ENCODE assay signal across 14 cellular contexts in the genomic region with DNA sequence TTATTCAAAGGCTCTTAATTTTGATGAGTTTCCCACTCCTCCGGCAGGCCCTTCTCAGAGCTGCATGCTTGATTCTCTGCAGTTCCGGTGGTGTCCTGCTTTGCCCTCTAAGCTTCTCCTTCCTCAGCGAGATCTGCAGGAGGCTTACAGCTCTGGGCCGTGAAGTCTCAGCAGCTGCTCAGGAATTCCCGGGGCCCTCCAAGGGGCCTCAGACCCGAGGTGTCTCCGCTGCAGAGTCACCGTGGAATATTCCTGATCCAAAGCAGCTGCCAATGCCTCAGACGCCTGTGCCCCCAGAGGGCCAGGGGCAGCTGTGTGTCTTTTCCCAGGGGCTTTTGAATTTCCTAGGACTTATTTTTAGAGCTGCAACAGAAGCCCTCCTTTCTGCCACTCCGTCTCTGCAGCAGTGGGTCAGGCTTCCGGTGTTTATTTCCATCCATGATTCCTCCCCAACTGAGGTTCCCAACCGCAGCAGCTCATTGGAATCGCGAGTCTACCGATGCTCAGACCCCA. TPM values are rescaled to one million over a fixed set of nuclear protein-coding genes. Genes with fewer than 3 reads are reported as not detected.
DNase-seq lines count a peak whose midpoint lies in the region; ATAC-seq and TF ChIP-seq lines count a peak whose summit lies in the region.
"Had no signal": no experiment of that assay in that cellular context is flagged by ENCODE, and none has a peak within 500 bp of the region (broad histone marks: within the 10 kb centered on the region; RNA-seq: fewer than 3 reads in every experiment).

No MANE protein-coding gene starts in this region.

- H3K9ac ChIP-seq in mesenchymal stem cell (ENCODE audit: low read length) = no peak overlapping the region

- H2AK5ac ChIP-seq in mesenchymal stem cell (ENCODE audit: low read length, severe bottlenecking) = no peak overlapping the region

- H3K27me3 Mint-ChIP-seq in CD14-positive monocyte (ENCODE audit: low read depth in 3 of 3) (peaks cover 0 to 1% (median 0%) of the 10 kb centered on the region in 3 donors), progenitor cell of endocrine pancreas (peaks cover 29% of the 10 kb centered on the region)

- no peak overlapping the region for H3K14ac ChIP-seq in mesenchymal stem cell (ENCODE audit: low read length in 2 of 2)

- H3K27ac Mint-ChIP-seq in CD14-positive monocyte = peak overlapping the region; percentile 88 to 96 (median 94)
- no peak overlapping the region for H3K27ac Mint-ChIP-seq in progenitor cell of endocrine pancreas

- H4K8ac ChIP-seq in mesenchymal stem cell (ENCODE audit: low read length) = peak overlapping the region; percentile 84

- no peak overlapping the region for H3K4me3 ChIP-seq in NB4 (ENCODE audit: low read depth, low read length)
- H3K4me3 ChIP-seq in choroid plexus epithelial cell (ENCODE audit: low read depth, low read length) = no peak overlapping the region
- H3K4me3 ChIP-seq in mesenchymal stem cell (ENCODE audit: insufficient read depth in 1 of 2, low read depth in 1 of 2, low read length in 2 of 2) = no peak overlapping the region
- H3K4me3 ChIP-seq in ovary = no peak overlapping the region
- H3K4me3 ChIP-seq: skin epidermis had no signal

- peak overlapping the region; percentile 13 for H2BK15ac ChIP-seq in mesenchymal stem cell (ENCODE audit: low read depth, poor library complexity, severe bottlenecking)

- no peak for TF ChIP-seq CTCF in CD14-positive monocyte (IDR thresholded peaks at IDR 0.05)
- TF ChIP-seq CTCF in NB4 (IDR thresholded peaks at IDR 0.05; ENCODE audit: low read depth, low read length) = no peak
- no peak for TF ChIP-seq CTCF in choroid plexus epithelial cell (conservative IDR thresholded peaks at IDR 0.05; ENCODE audit: low read depth, low read length)
- no peak for TF ChIP-seq CTCF in progenitor cell of endocrine pancreas (IDR thresholded peaks at IDR 0.05; ENCODE audit: unreplicated experiment)
- TF ChIP-seq CTCF in ovary (IDR thresholded peaks at IDR 0.05) = no peak
- TF ChIP-seq CTCF in GM13976 (IDR thresholded peaks at IDR 0.05; ENCODE audit: borderline replicate concordance, control extremely low read depth, extremely low read depth, insufficient read depth, missing control alignments) = no peak

- H4K91ac ChIP-seq in mesenchymal stem cell (ENCODE audit: low read length) = no peak overlapping the region

- peak overlapping the region; percentile 30 to 63 for H3K18ac ChIP-seq in mesenchymal stem cell (ENCODE audit: low read depth in 1 of 2, low read length in 2 of 2)

- H3K4me1 ChIP-seq in mesenchymal stem cell (ENCODE audit: control insufficient read depth, insufficient read depth, low read depth, low read length) (peaks cover 15% of the 10 kb centered on the region), ovary (ENCODE audit: insufficient read depth) (no peaks in the 10 kb centered on the region)

- no peak for ATAC-seq in HG03175 (IDR thresholded peaks at IDR 0.05; ENCODE audit: unreplicated experiment)

- peaks cover 3 to 8% of the 10 kb centered on the region in 2 donors for H3K36me3 Mint-ChIP-seq in CD14-positive monocyte
- no peaks in the 10 kb centered on the region for H3K36me3 Mint-ChIP-seq in progenitor cell of endocrine pancreas (ENCODE audit: insufficient read depth)

- peak overlapping the region; percentile 16 for H2AFZ ChIP-seq in mesenchymal stem cell (ENCODE audit: low read depth, low read length)

- H3K9me3 ChIP-seq in mesenchymal stem cell (ENCODE audit: control insufficient read depth, low read length) (no peaks in the 10 kb centered on the region), ovary (no peaks in the 10 kb centered on the region)

- 12% methylated on average over 14 of the region's 15 CpGs for WGBS in mesenchymal stem cell
- WGBS in ovary, 3 donors = 8 to 11% (median 10%) methylated on average over 15 of the region's 15 CpGs

- no peak overlapping the region for H2BK5ac ChIP-seq in mesenchymal stem cell (ENCODE audit: low read depth, low read length, poor library complexity, severe bottlenecking)

- in situ Hi-C loops in GM13976 (cut with MboI; ENCODE audit: low sequenced_read_pairs, unreplicated experiment) = no loop called here

- H3K27me3 ChIP-seq in mesenchymal stem cell (ENCODE audit: control insufficient read depth in 1 of 2, insufficient read depth in 1 of 2, low read length in 2 of 2) = peaks cover 5 to 40% of the 10 kb centered on the region in 2 experiments
- no peaks in the 10 kb centered on the region for H3K27me3 ChIP-seq in ovary

- no peaks in the 10 kb centered on the region for H3K79me1 ChIP-seq in mesenchymal stem cell (replicated peaks; ENCODE audit: low read length, poor library complexity, severe bottlenecking)

- peak overlapping the region; percentile 64 for H3K27ac ChIP-seq in mesenchymal stem cell (ENCODE audit: low read length, poor library complexity, severe bottlenecking)
- H3K27ac ChIP-seq in ovary = no peak overlapping the region
- H3K27ac ChIP-seq: VCaP had no signal

- H3K4ac ChIP-seq in mesenchymal stem cell (ENCODE audit: low read depth in 1 of 2, low read length in 2 of 2) = no peak overlapping the region

- no peak for TF ChIP-seq POLR2A in NB4 (IDR thresholded peaks at IDR 0.05; ENCODE audit: extremely low read depth, insufficient read length)
- no peak for TF ChIP-seq POLR2A in ovary (IDR thresholded peaks at IDR 0.05)

- H3K4me3 Mint-ChIP-seq in CD14-positive monocyte (peak overlapping the region; percentile 91 to 99), progenitor cell of endocrine pancreas (ENCODE audit: low read depth) (no peak overlapping the region)

- no peak overlapping the region for H2BK12ac ChIP-seq in mesenchymal stem cell (ENCODE audit: low read length in 2 of 2)

- intact Hi-C loops in CD14-positive monocyte (cut with micrococcal nuclease) (no loop called here), ovary (cut with DNase I) (no loop called here)

- no peak for DNase-seq in CD14-positive monocyte (ENCODE audit: low spot score)
- DNase-seq in NB4 (ENCODE audit: low read depth) = peak; percentile 64
- peak; percentile 62 for DNase-seq in choroid plexus epithelial cell (ENCODE audit: low read depth)
- DNase-seq in mesenchymal stem cell = peak; percentile 74
- DNase-seq in progenitor cell of endocrine pancreas (ENCODE audit: low spot score, unreplicated experiment) = no peak
- DNase-seq in ovary = no peak
- no peak for DNase-seq in GM13976 (ENCODE audit: low spot score)
- DNase-seq: central memory CD4-positive, alpha-beta T cell; midbrain; NCI-H187 treated with DMSO at 0.1 percent for 48 hours; stimulated activated CD8-positive, alpha-beta memory T cell treated with anti-CD3 and anti-CD28 coated beads, Interleukin-4, amount 100 ng/mL, for 48 hours had no signal

- H3K4me1 Mint-ChIP-seq in CD14-positive monocyte (peaks cover 90% of the 10 kb centered on the region), progenitor cell of endocrine pancreas (ENCODE audit: low read depth) (peaks cover 5% of the 10 kb centered on the region)

- no peak overlapping the region for H3K23ac ChIP-seq in mesenchymal stem cell (ENCODE audit: low read length in 2 of 2)

- peaks cover 0 to 2% (median 0%) of the 10 kb centered on the region in 7 donors for H3K9me3 Mint-ChIP-seq in CD14-positive monocyte
- H3K9me3 Mint-ChIP-seq in progenitor cell of endocrine pancreas (ENCODE audit: low read depth) = no peaks in the 10 kb centered on the region

- no peak overlapping the region for H2BK120ac ChIP-seq in mesenchymal stem cell (ENCODE audit: low read depth, low read length)

- no peak for TF ChIP-seq EP300 in ovary (IDR thresholded peaks at IDR 0.05)

- H3K36me3 ChIP-seq in mesenchymal stem cell (ENCODE audit: control insufficient read depth in 1 of 2, insufficient read depth in 2 of 2, low read depth in 1 of 2, low read length in 2 of 2) (no peaks in the 10 kb centered on the region), ovary (no peaks in the 10 kb centered on the region)

- H3K4me2 ChIP-seq in mesenchymal stem cell (ENCODE audit: low read length, poor library complexity, severe bottlenecking) = peak overlapping the region; percentile 55

RNA-seq across cellular contexts. Expression of gene RPS6KA4, which starts 37.2 kb away (rescaled TPM):
- polyA plus RNA-seq in CD14-positive monocyte (10 to 100 TPM; 16.2 to 24.5 TPM), ovary (10 to 100 TPM in 1 of 2 donors, 1 to 10 TPM in 1; 4.0 to 12.1 TPM)
- polyA plus RNA-seq in mesenchymal stem cell (2013, experiment 1 of 2) = 23.7 TPM
- 21.3 TPM for polyA plus RNA-seq in mesenchymal stem cell (2013, experiment 2 of 2)
- total RNA-seq in progenitor cell of endocrine pancreas (18.6 and 18.7 TPM in 2 replicates), ovary (10 to 100 TPM in 6 of 7 donors, 1 to 10 TPM in 1; 7.3 to 31.4 (median 16.9) TPM)

RNA-seq across cellular contexts. Expression of gene CCDC88B, which starts 56.1 kb away (rescaled TPM):
- 10 to 100 TPM in 1 of 2 donors, 1 to 10 TPM in 1; 8.2 to 18.9 TPM for polyA plus RNA-seq in CD14-positive monocyte
- polyA plus RNA-seq in mesenchymal stem cell (2013, experiment 1 of 2) = 2.0 TPM
- 1.8 TPM for polyA plus RNA-seq in mesenchymal stem cell (2013, experiment 2 of 2)
- 4.3 and 6.2 TPM in 2 replicates for total RNA-seq in progenitor cell of endocrine pancreas
- total RNA-seq in ovary = 1 to 10 TPM; 3.4 to 7.5 (median 3.5) TPM
- 1 to 10 TPM in 1 of 2 donors, under 1 TPM in 1; 0.95 to 3.6 TPM for polyA plus RNA-seq in ovary

Comparison
In these comparisons a context has a peak if more than half of its experiments do, and no peak if none do; other contexts are left out.
1. DNase-seq: peak in NB4 (single experiment), choroid plexus epithelial cell (single experiment) and mesenchymal stem cell (single experiment); none in CD14-positive monocyte (single experiment), progenitor cell of endocrine pancreas (single experiment), ovary (0 of 5) and GM13976 (single experiment).